ENCODE assay signal across 2 cellular contexts in genomic region chr3:166446291-166446690, GRCh38.
TF ChIP-seq lines count a peak whose summit lies in the region.

No MANE protein-coding gene starts in this region.

TF ChIP-seq in SK-N-SH treated with all-trans-retinoic acid at 6 μM for 48 hours, 23 proteins besides CTCF, POLR2A, EP300 and RAD21 (continued from another document):
- TF ChIP-seq CREB5 (CRISPR knock-in tag; IDR thresholded peaks at IDR 0.05; ENCODE audit: low read depth), result no peak
- no peak for TF ChIP-seq ISL1 (CRISPR knock-in tag; IDR thresholded peaks at IDR 0.05)
TF ChIP-seq in SK-N-SH treated with all-trans-retinoic acid at 6 μM for 48 hours: peak in this region for 0.

TF ChIP-seq in SK-N-SH, 30 proteins besides CTCF, POLR2A, EP300 and RAD21 (continued from another document):
- TF ChIP-seq RXRA (IDR thresholded peaks at IDR 0.05; ENCODE audit: borderline replicate concordance, low read depth), result no peak
- TF ChIP-seq NFIC (IDR thresholded peaks at IDR 0.05; ENCODE audit: borderline replicate concordance), result no peak
- no peak for TF ChIP-seq SMC3 (IDR thresholded peaks at IDR 0.05; ENCODE audit: low read depth, low read length)
- no peak for TF ChIP-seq CHD2 (IDR thresholded peaks at IDR 0.05; ENCODE audit: low read length, partially characterized antibody)
